ENCODE assay signal across 9 cellular contexts in the genomic region with DNA sequence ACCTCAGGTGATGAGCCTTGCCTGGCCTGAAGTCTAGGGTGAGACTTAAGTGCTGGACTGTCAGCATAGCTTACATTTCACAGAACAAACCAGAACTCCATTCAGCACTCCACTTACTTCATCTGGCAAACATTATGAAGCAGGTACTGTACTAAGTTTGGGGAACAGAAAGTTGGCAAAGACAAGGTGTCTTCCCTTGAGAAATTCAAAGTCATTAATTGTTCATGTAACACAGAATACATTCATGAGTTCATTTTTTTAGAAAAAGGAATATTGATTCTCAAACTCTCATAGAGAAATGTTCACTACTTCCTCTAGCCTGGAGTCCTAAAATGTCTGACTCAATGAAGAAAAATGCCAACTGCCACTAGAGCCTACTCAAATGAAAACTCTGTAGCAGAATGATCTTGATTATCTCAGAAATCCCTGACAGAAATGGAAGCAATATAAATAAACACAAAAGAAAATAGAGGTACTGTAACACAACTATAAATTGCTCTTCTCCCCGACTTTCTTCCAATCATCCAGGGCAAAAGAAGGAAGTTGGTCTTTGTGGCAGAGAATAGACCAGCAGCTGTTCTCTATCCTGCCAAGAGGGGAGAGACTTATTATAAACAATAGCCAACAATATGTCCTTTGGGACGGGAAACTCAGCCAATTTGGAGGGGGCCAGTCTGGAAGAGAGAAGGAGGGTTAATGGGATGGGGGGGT.
DNase-seq lines count a peak whose midpoint lies in the region; ATAC-seq and TF ChIP-seq lines count a peak whose summit lies in the region.
"Had no signal": no experiment of that assay in that cellular context is flagged by ENCODE, and none has a peak within 500 bp of the region (broad histone marks: within the 10 kb centered on the region; RNA-seq: fewer than 3 reads in every experiment).

No MANE protein-coding gene starts in this region.

- H3K4me3 ChIP-seq in right cardiac atrium (ENCODE audit: low read length), result no peak overlapping the region
- no peak overlapping the region for H3K4me3 ChIP-seq in Loucy (ENCODE audit: low read length, poor library complexity, severe bottlenecking)
- H3K4me3 ChIP-seq in choroid plexus epithelial cell (ENCODE audit: low read depth, low read length), result no peak overlapping the region
- H3K4me3 ChIP-seq: skin epidermis had no signal

- H3K27ac ChIP-seq in right cardiac atrium (ENCODE audit: low read length), result no peak overlapping the region

- no peak for TF ChIP-seq CTCF in Loucy (conservative IDR thresholded peaks at IDR 0.05; ENCODE audit: low read length)
- no peak for TF ChIP-seq CTCF in choroid plexus epithelial cell (conservative IDR thresholded peaks at IDR 0.05; ENCODE audit: low read depth, low read length)
- no peak for TF ChIP-seq CTCF in type B pancreatic cell (conservative IDR thresholded peaks at IDR 0.05)

- peak overlapping the region; percentile 12 for H3K4me3 Mint-ChIP-seq in type B pancreatic cell
- no peak overlapping the region for H3K4me3 Mint-ChIP-seq in activated CD8-positive, alpha-beta memory T cell treated with anti-CD3 and anti-CD28 coated beads, Interleukin-2, amount 10 ng/mL, durations not matched to agents 7 days and 5 days

- no peak overlapping the region for H3K9ac ChIP-seq in Loucy (ENCODE audit: low read depth, low read length, poor library complexity, severe bottlenecking)

- peaks cover 5% of the 10 kb centered on the region for H3K4me1 ChIP-seq in right cardiac atrium (ENCODE audit: control insufficient read depth, insufficient read depth, low read length)
- no peaks in the 10 kb centered on the region for H3K4me1 ChIP-seq in Loucy (ENCODE audit: insufficient read depth, low read length, poor library complexity, severe bottlenecking)

- peak overlapping the region; percentile 85 for H3K27ac Mint-ChIP-seq in type B pancreatic cell
- no peak overlapping the region for H3K27ac Mint-ChIP-seq in activated CD8-positive, alpha-beta memory T cell treated with anti-CD3 and anti-CD28 coated beads, Interleukin-2, amount 10 ng/mL, durations not matched to agents 7 days and 5 days

- H3K27me3 ChIP-seq in right cardiac atrium (ENCODE audit: control insufficient read depth, insufficient read depth) (no peaks in the 10 kb centered on the region), Loucy (ENCODE audit: insufficient read depth, low read length, poor library complexity, severe bottlenecking) (no peaks in the 10 kb centered on the region)

- no peaks in the 10 kb centered on the region for H3K79me2 ChIP-seq in Loucy (ENCODE audit: insufficient read depth, low read length)

- 0 out of 2 replicates have a peak overlapping the region, but pooled peaks have one; percentile 17 for H2AFZ ChIP-seq in Loucy (ENCODE audit: low read length)

- DNase-seq in Right ventricle myocardium superior (no peak), right cardiac atrium (no peak), choroid plexus epithelial cell (ENCODE audit: low read depth) (peak; percentile 53), type B pancreatic cell (ENCODE audit: extremely low spot score, unreplicated experiment) (no peak), NCI-H2171 (lab: John Stamatoyannopoulos, UW) (no peak)
- no peak for DNase-seq in activated CD8-positive, alpha-beta memory T cell treated with anti-CD3 and anti-CD28 coated beads, Interleukin-2, amount 10 ng/mL, durations not matched to agents 7 days and 5 days
- no peak for DNase-seq in activated CD4-positive, alpha-beta T cell treated with anti-CD3 and anti-CD28 coated beads for 1 hour

- ATAC-seq in Right ventricle myocardium superior (ENCODE audit: poor library complexity) (peak; percentile 43), right cardiac atrium (no peak)
- no peak for ATAC-seq in activated CD8-positive, alpha-beta memory T cell treated with anti-CD3 and anti-CD28 coated beads, Interleukin-2, amount 10 ng/mL, durations not matched to agents 7 days and 5 days

- intact Hi-C loops in Right ventricle myocardium superior (cut with DNase I), result no loop called here
- intact Hi-C loops in right cardiac atrium (cut with DNase I), result loop anchor here in 1 of 4 donors (5.0 kb wide), 1 partner anchor 289 kb away; a partner anchor contains a TSS

- WGBS in right cardiac atrium, result 37% methylated on average over 2 of the region's 2 CpGs

- no peaks in the 10 kb centered on the region for H3K9me2 ChIP-seq in Loucy (replicated peaks; ENCODE audit: low read depth, low read length)

- CTCF ChIA-PET in activated CD8-positive, alpha-beta memory T cell treated with anti-CD3 and anti-CD28 coated beads, Interleukin-2, amount 10 ng/mL, durations not matched to agents 7 days and 5 days (lab: Charles Lee), result interaction anchor here (0.9 to 4.4 kb wide), 5 partner anchors 45 to 340 kb away, joined by 3 to 82 read pairs (median 5); a partner anchor contains a TSS

- no peak overlapping the region for H3K4me2 ChIP-seq in Loucy (ENCODE audit: low read depth, low read length, poor library complexity, severe bottlenecking)

- H4K20me1 ChIP-seq in Loucy (ENCODE audit: insufficient read depth, low read length, poor library complexity, severe bottlenecking), result no peaks in the 10 kb centered on the region

- no peaks in the 10 kb centered on the region for H3K36me3 ChIP-seq in Loucy (ENCODE audit: insufficient read depth, low read length)

- H3K27me3 Mint-ChIP-seq in type B pancreatic cell, result no peaks in the 10 kb centered on the region
- no peaks in the 10 kb centered on the region for H3K27me3 Mint-ChIP-seq in activated CD8-positive, alpha-beta memory T cell treated with anti-CD3 and anti-CD28 coated beads, Interleukin-2, amount 10 ng/mL, durations not matched to agents 7 days and 5 days

- peaks cover 15% of the 10 kb centered on the region for H3K36me3 Mint-ChIP-seq in type B pancreatic cell
- H3K36me3 Mint-ChIP-seq in activated CD8-positive, alpha-beta memory T cell treated with anti-CD3 and anti-CD28 coated beads, Interleukin-2, amount 10 ng/mL, durations not matched to agents 7 days and 5 days, result peaks cover 12% of the 10 kb centered on the region

- no peaks in the 10 kb centered on the region for H3F3A ChIP-seq in Loucy (ENCODE audit: low read depth)

- H3K9me3 ChIP-seq in right cardiac atrium (ENCODE audit: control insufficient read depth, low read length) (no peaks in the 10 kb centered on the region), Loucy (ENCODE audit: insufficient read depth, low read depth, low read length) (no peaks in the 10 kb centered on the region)

- no peaks in the 10 kb centered on the region for H3K9me3 Mint-ChIP-seq in type B pancreatic cell
- no peaks in the 10 kb centered on the region for H3K9me3 Mint-ChIP-seq in activated CD8-positive, alpha-beta memory T cell treated with anti-CD3 and anti-CD28 coated beads, Interleukin-2, amount 10 ng/mL, durations not matched to agents 7 days and 5 days (ENCODE audit: low read depth)

- H3K4me1 Mint-ChIP-seq in type B pancreatic cell (ENCODE audit: unreplicated experiment), result peaks cover 57% of the 10 kb centered on the region
- H3K4me1 Mint-ChIP-seq in activated CD8-positive, alpha-beta memory T cell treated with anti-CD3 and anti-CD28 coated beads, Interleukin-2, amount 10 ng/mL, durations not matched to agents 7 days and 5 days, result peaks cover 39% of the 10 kb centered on the region
